ENCODE assay signal across 8 cellular contexts in the genomic region with DNA sequence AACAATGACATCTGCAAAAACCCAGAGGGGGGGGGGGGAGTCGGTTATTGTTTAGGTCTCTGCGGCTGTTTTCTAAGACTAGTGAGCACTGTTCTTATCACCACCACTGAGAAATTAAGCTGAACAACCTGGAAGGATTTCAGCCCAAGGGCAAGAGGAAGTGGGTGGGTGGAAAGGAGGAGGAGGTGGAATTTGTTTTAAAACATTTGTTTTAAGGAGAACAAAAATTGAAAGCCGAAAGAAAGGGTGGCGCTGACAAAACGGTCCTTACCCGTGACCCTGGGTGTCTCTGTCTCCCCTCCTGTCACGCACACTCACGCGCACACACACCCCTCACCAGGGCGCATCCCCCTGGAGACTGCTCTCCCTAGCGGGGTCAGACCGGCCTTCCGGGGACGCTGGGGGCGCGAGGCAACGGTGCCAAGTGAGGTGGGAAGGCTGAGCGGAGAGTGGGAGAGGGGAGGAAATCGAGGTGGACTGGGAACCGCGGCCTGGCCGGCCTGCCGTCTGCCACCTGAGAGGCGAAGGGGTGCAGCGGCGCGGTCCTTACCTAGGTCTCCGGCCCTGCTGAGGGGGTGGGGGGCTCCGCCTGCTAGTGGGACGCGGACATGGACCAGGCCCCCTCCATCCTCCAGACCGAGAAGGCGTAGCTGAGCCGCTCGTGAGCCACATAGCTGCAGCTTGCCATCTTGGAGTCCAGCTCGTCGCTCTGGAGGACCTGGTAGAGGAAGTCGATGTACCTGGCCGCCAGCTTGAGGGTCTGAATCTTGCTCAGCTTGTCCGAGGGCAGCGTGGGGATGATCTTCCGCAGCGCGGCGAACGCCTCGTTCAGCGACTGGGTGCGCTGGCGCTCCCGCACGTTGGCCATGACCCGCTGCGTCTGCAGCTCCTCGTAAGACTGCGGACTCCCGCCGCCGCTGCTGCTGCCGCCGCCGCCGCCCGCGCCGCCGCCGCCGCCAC. TPM values are rescaled to one million over a fixed set of nuclear protein-coding genes. Genes with fewer than 3 reads are reported as not detected.
DNase-seq lines count a peak whose midpoint lies in the region; ATAC-seq and TF ChIP-seq lines count a peak whose summit lies in the region.

No MANE protein-coding gene starts in this region.

- H3K27me3 Mint-ChIP-seq in osteocyte (ENCODE audit: unreplicated experiment) = no peaks in the 10 kb centered on the region

- no peak for TF ChIP-seq CTCF in HFF-Myc (IDR thresholded peaks at IDR 0.05; ENCODE audit: low read depth, low read length, missing control alignments)
- TF ChIP-seq CTCF in fibroblast of mammary gland (conservative IDR thresholded peaks at IDR 0.05; ENCODE audit: control insufficient read depth, insufficient read depth, low read depth, low read length) = no peak
- no peak for TF ChIP-seq CTCF in osteocyte (IDR thresholded peaks at IDR 0.05)

- peak overlapping the region; percentile 94 for H3K4me3 ChIP-seq in HFF-Myc (replicated peaks; ENCODE audit: low read depth, low read length)
- peak overlapping the region; percentile 97 for H3K4me3 ChIP-seq in fibroblast of mammary gland (ENCODE audit: control insufficient read depth, low read depth, low read length)

- in situ Hi-C loops in SK-MEL-5 (cut with HindIII; ENCODE audit: low pct_unique_long_range_greater_than_20kb, low sequenced_read_pairs) = no loop called here

- peak overlapping the region; percentile 97 for H3K27ac Mint-ChIP-seq in osteocyte (ENCODE audit: unreplicated experiment)

- H3K4me1 Mint-ChIP-seq in osteocyte (ENCODE audit: unreplicated experiment) = peaks cover 53% of the 10 kb centered on the region

- ATAC-seq in HG02763 (IDR thresholded peaks at IDR 0.05; ENCODE audit: unreplicated experiment) = no peak

- H3K36me3 Mint-ChIP-seq in osteocyte (ENCODE audit: unreplicated experiment) = peaks cover 7% of the 10 kb centered on the region

- H3K9me3 Mint-ChIP-seq in osteocyte (ENCODE audit: unreplicated experiment) = no peaks in the 10 kb centered on the region

- DNase-seq in DMS53 (lab: John Stamatoyannopoulos, UW) (peak; percentile 77), HFF-Myc (ENCODE audit: extremely low read depth, low read depth) (no peak), SK-MEL-5 (ENCODE audit: low read depth, low spot score) (peak; percentile 61), fibroblast of mammary gland (ENCODE audit: low read depth) (peak; percentile 48), osteocyte (ENCODE audit: extremely low spot score, unreplicated experiment) (no peak), OCI-M2 (lab: John Stamatoyannopoulos, UW; ENCODE audit: unreplicated experiment) (no peak)
- no peak for DNase-seq in activated CD4-positive, CD25-positive, alpha-beta regulatory T cell (lab: John Stamatoyannopoulos, UW)

- H3K4me3 Mint-ChIP-seq in osteocyte (ENCODE audit: unreplicated experiment) = peak overlapping the region; percentile 97

RNA-seq across cellular contexts. Expression of gene TWIST1, which starts 1.0 kb away (rescaled TPM):
- 22.0 and 38.1 TPM in 2 replicates for total RNA-seq in SK-MEL-5 (2014; rRNA removed; shearing (Covaris generic))
- polyA plus RNA-seq in SK-MEL-5 (2015; cell fraction: cytosol; rRNA removed) = 50.5 and 50.6 TPM in 2 replicates
- polyA plus RNA-seq in SK-MEL-5 (2015; cell fraction: nucleus; rRNA removed) = 20.4 and 25.0 TPM in 2 replicates
- 53.4 and 58.4 TPM in 2 replicates for total RNA-seq in osteocyte

RNA-seq across cellular contexts. Expression of gene FERD3L, which starts 28.8 kb away (rescaled TPM):
- not detected in 2 replicates for total RNA-seq in SK-MEL-5 (2014; rRNA removed; shearing (Covaris generic))
- not detected in 2 replicates for polyA plus RNA-seq in SK-MEL-5 (2015; cell fraction: cytosol; rRNA removed)
- not detected in 2 replicates for polyA plus RNA-seq in SK-MEL-5 (2015; cell fraction: nucleus; rRNA removed)
- not detected in 2 replicates for total RNA-seq in osteocyte

Comparison
In these comparisons a context has a peak if more than half of its experiments do, and no peak if none do; other contexts are left out.
1. DNase-seq: peak in DMS53 (single experiment), SK-MEL-5 (single experiment) and fibroblast of mammary gland (single experiment); none in HFF-Myc (single experiment), osteocyte (single experiment), activated CD4-positive, CD25-positive, alpha-beta regulatory T cell (0 of 4) and OCI-M2 (single experiment).